7 cellular contexts compared by ENCODE assay signal in genomic region chr16:30396627-30397026, GRCh38. TPM values are rescaled to one million over a fixed set of nuclear protein-coding genes. Genes with fewer than 3 reads are reported as not detected.
DNase-seq lines count a peak whose midpoint lies in the region; ATAC-seq and TF ChIP-seq lines count a peak whose summit lies in the region.
"Not testable (repeated sequence)": the region's sequence is repeated elsewhere in the genome, so short reads cannot be mapped to it uniquely, and the experiment has no call there.
"Had no signal": no experiment of that assay in that cellular context is flagged by ENCODE, and none has a peak within 500 bp of the region (broad histone marks: within the 10 kb centered on the region; RNA-seq: fewer than 3 reads in every experiment).

No MANE protein-coding gene starts in this region.

- not testable (repeated sequence) for H3K27ac ChIP-seq in OCI-LY1 (ENCODE audit: low read depth, low read length, poor library complexity, severe bottlenecking)
- peak overlapping the region; percentile 37 for H3K27ac ChIP-seq in muscle layer of duodenum (ENCODE audit: low read length)

- H3K79me2 ChIP-seq in OCI-LY1 (ENCODE audit: insufficient read depth, low read length) = not testable (repeated sequence)

- not testable (repeated sequence) for DNase-seq in Caco-2; activated T-cell treated with anti-CD3 and anti-CD28 coated beads, Interleukin-2, amount 50 U/mL, for 24 hours; stimulated activated naive CD8-positive, alpha-beta T cell treated with anti-CD3 and anti-CD28 coated beads, Interleukin-15, amount 100 ng/mL, for 72 hours

- not testable (repeated sequence) for H3F3A ChIP-seq in OCI-LY1 (ENCODE audit: insufficient read depth, low read length)

- H3K4me1 ChIP-seq in Caco-2 (peaks cover 11% of the 10 kb centered on the region), OCI-LY1 (ENCODE audit: insufficient read depth, low read length, severe bottlenecking) (peaks cover 35% of the 10 kb centered on the region), muscle layer of duodenum (ENCODE audit: control insufficient read depth in 1 of 2, insufficient read depth in 2 of 2, low read length in 2 of 2) (peaks cover 6 to 36% of the 10 kb centered on the region in 2 donors)
- not testable (repeated sequence) for H3K4me1 ChIP-seq in endocrine pancreas (ENCODE audit: control insufficient read depth, insufficient read depth, low read length)

- not testable (repeated sequence) for H3K9me2 ChIP-seq in OCI-LY1 (ENCODE audit: low read depth, low read length)

- intact Hi-C loops in Caco-2 (cut with micrococcal nuclease; ENCODE audit: unreplicated experiment) = not testable (repeated sequence)

- CTCF ChIA-PET in Caco-2 (lab: Charles Lee) = interaction anchor here (1.9 to 2.3 kb wide), 4 partner anchors 10 to 33 kb away, joined by 11 to 27 read pairs (median 15); partner anchors contain the start of genes DCTPP1 and ZNF771

- H3K36me3 ChIP-seq in Caco-2 (ENCODE audit: control insufficient read depth, insufficient read depth, low read length); endocrine pancreas (ENCODE audit: control insufficient read depth, insufficient read depth, low read length): not testable (repeated sequence)
- H3K36me3 ChIP-seq in OCI-LY1 (ENCODE audit: insufficient read depth, low read length) (peaks cover 30% of the 10 kb centered on the region), muscle layer of duodenum (ENCODE audit: control insufficient read depth in 1 of 2, insufficient read depth in 2 of 2, low read length in 2 of 2) (peaks cover 0 to 15% of the 10 kb centered on the region in 2 donors)

- TF ChIP-seq CTCF in Caco-2 (IDR thresholded peaks at IDR 0.05; ENCODE audit: insufficient read depth in 1 of 2, low read depth in 1 of 2, low read length in 1 of 2, severe bottlenecking in 1 of 2, unreplicated experiment in 1 of 2); OCI-LY1 (IDR thresholded peaks at IDR 0.05; ENCODE audit: low read length): not testable (repeated sequence)

- H3K4me3 ChIP-seq in Caco-2 (ENCODE audit: low read depth, low read length) (peak overlapping the region; percentile 88), OCI-LY1 (ENCODE audit: low read depth, low read length, poor library complexity, severe bottlenecking) (peak overlapping the region; percentile 87), endocrine pancreas (ENCODE audit: control insufficient read depth, insufficient read depth, low read length) (peak overlapping the region; percentile 94), muscle layer of duodenum (ENCODE audit: low read depth in 1 of 2, low read length in 2 of 2) (peak overlapping the region; percentile 70 to 86)

- peaks cover 23% of the 10 kb centered on the region for H3K4me1 Mint-ChIP-seq in Caco-2 (ENCODE audit: low read depth, unreplicated experiment)
- peaks cover 54% of the 10 kb centered on the region for H3K4me1 Mint-ChIP-seq in activated T-cell treated with anti-CD3 and anti-CD28 coated beads, Interleukin-2, amount 50 U/mL, for 24 hours (ENCODE audit: low read depth)
- peaks cover 65% of the 10 kb centered on the region for H3K4me1 Mint-ChIP-seq in stimulated activated naive CD8-positive, alpha-beta T cell treated with anti-CD3 and anti-CD28 coated beads, Interleukin-15, amount 100 ng/mL, for 72 hours

- peak overlapping the region; percentile 90 for H3K4me2 ChIP-seq in OCI-LY1 (ENCODE audit: low read length)

- not testable (repeated sequence) for H3K9me3 Mint-ChIP-seq in Caco-2 (ENCODE audit: unreplicated experiment); activated T-cell treated with anti-CD3 and anti-CD28 coated beads, Interleukin-2, amount 50 U/mL, for 24 hours; stimulated activated naive CD8-positive, alpha-beta T cell treated with anti-CD3 and anti-CD28 coated beads, Interleukin-15, amount 100 ng/mL, for 72 hours

- not testable (repeated sequence) for ATAC-seq in stimulated activated naive CD8-positive, alpha-beta T cell treated with anti-CD3 and anti-CD28 coated beads, Interleukin-15, amount 100 ng/mL, for 72 hours

- POLR2A ChIA-PET in Caco-2 (lab: Charles Lee) = interaction anchor here (1.1 to 2.6 kb wide), 4 partner anchors 11 to 26 kb away, joined by 3 to 20 read pairs (median 10); partner anchors contain the start of genes TBC1D10B and ZNF771

- H3K36me3 Mint-ChIP-seq in Caco-2 (ENCODE audit: insufficient read depth, unreplicated experiment) = peaks cover 14% of the 10 kb centered on the region
- peaks cover 44% of the 10 kb centered on the region for H3K36me3 Mint-ChIP-seq in activated T-cell treated with anti-CD3 and anti-CD28 coated beads, Interleukin-2, amount 50 U/mL, for 24 hours (ENCODE audit: low read depth)

- H3K27ac Mint-ChIP-seq in Caco-2 (ENCODE audit: unreplicated experiment) = peak overlapping the region; percentile 33
- H3K27ac Mint-ChIP-seq in activated T-cell treated with anti-CD3 and anti-CD28 coated beads, Interleukin-2, amount 50 U/mL, for 24 hours = peak overlapping the region; percentile 20
- peak overlapping the region; percentile 52 to 77 for H3K27ac Mint-ChIP-seq in stimulated activated naive CD8-positive, alpha-beta T cell treated with anti-CD3 and anti-CD28 coated beads, Interleukin-15, amount 100 ng/mL, for 72 hours

- H3K4me3 Mint-ChIP-seq in Caco-2 (ENCODE audit: unreplicated experiment) = peak overlapping the region; percentile 82
- peak overlapping the region; percentile 87 for H3K4me3 Mint-ChIP-seq in activated T-cell treated with anti-CD3 and anti-CD28 coated beads, Interleukin-2, amount 50 U/mL, for 24 hours
- peak overlapping the region; percentile 85 to 91 for H3K4me3 Mint-ChIP-seq in stimulated activated naive CD8-positive, alpha-beta T cell treated with anti-CD3 and anti-CD28 coated beads, Interleukin-15, amount 100 ng/mL, for 72 hours

- H3K9me3 ChIP-seq in Caco-2; OCI-LY1 (ENCODE audit: low read length); endocrine pancreas (ENCODE audit: control insufficient read depth, low read length); muscle layer of duodenum (ENCODE audit: control insufficient read depth in 1 of 2, low read length in 2 of 2): not testable (repeated sequence)

- not testable (repeated sequence) for H2AFZ ChIP-seq in OCI-LY1 (ENCODE audit: low read length)

- peak overlapping the region; percentile 84; the same call in 1 of the 2 replicates for H3K9ac ChIP-seq in OCI-LY1 (ENCODE audit: low read length)
- peak overlapping the region; percentile 95 for H3K9ac ChIP-seq in endocrine pancreas (ENCODE audit: control insufficient read depth, insufficient read depth, low read length)

- not testable (repeated sequence) for H4K20me1 ChIP-seq in OCI-LY1 (ENCODE audit: insufficient read depth, low read length)

- not testable (repeated sequence) for H3K27me3 ChIP-seq in Caco-2 (replicated peaks; ENCODE audit: control insufficient read depth, insufficient read depth, low read length); OCI-LY1 (ENCODE audit: insufficient read depth, low read length); endocrine pancreas (ENCODE audit: control insufficient read depth, insufficient read depth, low read length); muscle layer of duodenum (ENCODE audit: low read depth, low read length)

- not testable (repeated sequence) for H3K27me3 Mint-ChIP-seq in Caco-2 (ENCODE audit: insufficient read depth, unreplicated experiment); activated T-cell treated with anti-CD3 and anti-CD28 coated beads, Interleukin-2, amount 50 U/mL, for 24 hours; stimulated activated naive CD8-positive, alpha-beta T cell treated with anti-CD3 and anti-CD28 coated beads, Interleukin-15, amount 100 ng/mL, for 72 hours

- TSS peak; percentile 70 for BruUV-seq in Caco-2 (replicated peaks; lab: Mats Ljungman, UMichigan)

RNA-seq across cellular contexts. Expression of gene ZNF48, which starts 1.4 kb away (rescaled TPM):
- total RNA-seq in Caco-2 (2022) = 12.8 and 13.4 TPM in 2 replicates

RNA-seq across cellular contexts. Expression of gene ZNF771, which starts 10.8 kb away (rescaled TPM):
- 4.7 and 5.8 TPM in 2 replicates for total RNA-seq in Caco-2 (2022)

RNA-seq across cellular contexts. Expression of gene SEPTIN1, which starts 14.3 kb away (rescaled TPM):
- 0.21 and 0.34 TPM in 2 replicates for total RNA-seq in Caco-2 (2022)

RNA-seq across cellular contexts. Expression of gene MYL11, which starts 22.0 kb away (rescaled TPM):
- total RNA-seq in Caco-2 (2022) = 2.7 and 2.9 TPM in 2 replicates
- total RNA-seq: right atrium auricular region had no signal

RNA-seq across cellular contexts. Expression of gene TBC1D10B, which starts 26.3 kb away (rescaled TPM):
- 36.9 and 40.5 TPM in 2 replicates for total RNA-seq in Caco-2 (2022)
